In genomic region chr6:26311385-26312095, GRCh38 we compare ENCODE assay signal across 8 cellular contexts. TPM values are rescaled to one million over a fixed set of nuclear protein-coding genes. Genes with fewer than 3 reads are reported as not detected.
DNase-seq lines count a peak whose midpoint lies in the region; ATAC-seq and TF ChIP-seq lines count a peak whose summit lies in the region.

No MANE protein-coding gene starts in this region.

- H3K4me1 Mint-ChIP-seq in chondrocyte (ENCODE audit: low read depth): peaks cover 33% of the 10 kb centered on the region

- peak overlapping the region; percentile 72 for H3K4me3 Mint-ChIP-seq in chondrocyte (ENCODE audit: unreplicated experiment)

- POLR2A ChIA-PET in A673 (lab: Charles Lee; ENCODE audit: low non-redundant PET): no interaction called here

- no peaks in the 10 kb centered on the region for H3K36me3 Mint-ChIP-seq in chondrocyte (ENCODE audit: low read depth)

- no peak for TF ChIP-seq CTCF in A673 (conservative IDR thresholded peaks at IDR 0.05; ENCODE audit: low read depth, low read length)
- TF ChIP-seq CTCF in chondrocyte (IDR thresholded peaks at IDR 0.05): peak; percentile 39

- H3K9me3 Mint-ChIP-seq in chondrocyte (ENCODE audit: low read depth): no peaks in the 10 kb centered on the region

- H3K27ac Mint-ChIP-seq in chondrocyte (ENCODE audit: unreplicated experiment): peak overlapping the region; percentile 84

- BruUV-seq in A673 (replicated peaks; lab: Mats Ljungman, UMichigan): no TSS peak

- peak overlapping the region; percentile 73 for H3K4me3 ChIP-seq in A673 (ENCODE audit: low read depth, low read length, poor library complexity, severe bottlenecking)

- peak; percentile 39 for ATAC-seq in GM19351 (IDR thresholded peaks at IDR 0.05; ENCODE audit: unreplicated experiment)
- ATAC-seq in left lobe of liver: peak; percentile 69

- no peaks in the 10 kb centered on the region for H3K27me3 Mint-ChIP-seq in chondrocyte (ENCODE audit: low read depth)

- H3K27ac ChIP-seq in A673 (ENCODE audit: low read depth, low read length, poor library complexity, severe bottlenecking): peak overlapping the region; percentile 57

- no peaks in the 10 kb centered on the region for H3K4me1 ChIP-seq in A673 (ENCODE audit: insufficient read depth, low read length, poor library complexity, severe bottlenecking)

- intact Hi-C loops in A673 (cut with micrococcal nuclease; ENCODE audit: unreplicated experiment): loop anchor here (1.0 to 5.0 kb wide), 2 partner anchors 226 to 246 kb away; no protein-coding TSS in a partner anchor

- CTCF ChIA-PET in A673 (lab: Charles Lee): no interaction called here

- no peaks in the 10 kb centered on the region for H3K36me3 ChIP-seq in A673 (ENCODE audit: insufficient read depth, low read length, poor library complexity, severe bottlenecking)

- no peaks in the 10 kb centered on the region for H3K27me3 ChIP-seq in A673 (replicated peaks; ENCODE audit: insufficient read depth, low read depth, low read length, poor library complexity)

- H3K9me3 ChIP-seq in A673 (ENCODE audit: low read depth, low read length, poor library complexity, severe bottlenecking): no peaks in the 10 kb centered on the region

- DNase-seq in A673 (ENCODE audit: low spot score) (peak; percentile 85), NCI-H2029 treated with DMSO at 0.1 percent for 48 hours (lab: John Stamatoyannopoulos, UW) (peak; percentile 90), UCSD-AML1 (lab: John Stamatoyannopoulos, UW; ENCODE audit: unreplicated experiment) (peak; percentile 54), chondrocyte (ENCODE audit: low spot score) (no peak), left lobe of liver (ENCODE audit: low spot score) (no peak), germinal center (ENCODE audit: low spot score) (no peak)
- peak; percentile 45 to 53 for DNase-seq in stimulated activated CD4-positive, alpha-beta T cell treated with anti-CD3 and anti-CD28 coated beads, Interleukin-4, amount 100 ng/mL, for 4 hours

RNA-seq across cellular contexts. Expression of gene BTN3A2, which starts 53.5 kb away (rescaled TPM):
- 19.1 and 23.2 TPM in 2 replicates for total RNA-seq in A673 (2021)
- 7.2 to 18.0 TPM (median 7.7 TPM) in 3 replicates for total RNA-seq in chondrocyte
- 19.3 TPM for total RNA-seq in left lobe of liver

Comparison
In these comparisons a context has a peak if more than half of its experiments do, and no peak if none do; other contexts are left out.
1. DNase-seq: peak in A673 (single experiment), NCI-H2029 treated with DMSO at 0.1 percent for 48 hours (single experiment), UCSD-AML1 (single experiment) and stimulated activated CD4-positive, alpha-beta T cell treated with anti-CD3 and anti-CD28 coated beads, Interleukin-4, amount 100 ng/mL, for 4 hours (2 of 2); none in chondrocyte (single experiment), left lobe of liver (single experiment) and germinal center (single experiment).